In the genomic region with DNA sequence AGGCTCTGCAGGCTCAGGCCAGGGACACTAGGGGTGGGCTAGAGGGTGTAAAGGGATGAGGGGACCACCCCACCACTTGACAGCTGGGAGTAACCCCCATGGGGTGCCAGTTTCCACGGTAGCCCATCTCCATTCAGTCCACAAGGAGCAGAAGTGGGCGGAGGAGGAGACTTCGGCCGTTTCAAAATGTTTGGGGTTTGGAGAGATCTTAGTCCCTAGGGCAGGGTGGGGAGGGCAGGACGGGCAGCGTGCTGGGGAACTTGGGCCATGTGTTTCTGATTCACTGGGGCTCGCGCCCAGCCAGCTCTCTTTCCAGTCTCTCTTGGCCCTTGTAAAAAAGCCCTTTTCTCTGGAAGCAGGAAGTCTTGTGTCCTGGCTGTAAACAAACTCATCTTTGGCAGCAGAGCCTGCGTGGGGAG, we compare ENCODE assay signal across 10 cellular contexts.
DNase-seq lines count a peak whose midpoint lies in the region; ATAC-seq and TF ChIP-seq lines count a peak whose summit lies in the region.
"Had no signal": no experiment of that assay in that cellular context is flagged by ENCODE, and none has a peak within 500 bp of the region (broad histone marks: within the 10 kb centered on the region; RNA-seq: fewer than 3 reads in every experiment).

No MANE protein-coding gene starts in this region.

- no peak for ATAC-seq in HG03045 (IDR thresholded peaks at IDR 0.05; ENCODE audit: unreplicated experiment)
- no peak for ATAC-seq in HG03460 (IDR thresholded peaks at IDR 0.05; ENCODE audit: unreplicated experiment)

- no peaks in the 10 kb centered on the region for H3K36me3 ChIP-seq in muscle layer of duodenum (ENCODE audit: control insufficient read depth in 1 of 2, insufficient read depth in 2 of 2, low read length in 2 of 2)

- peak overlapping the region; percentile 86 for H3K27ac ChIP-seq in muscle layer of duodenum (ENCODE audit: low read length)

- peaks cover 4 to 34% of the 10 kb centered on the region in 2 donors for H3K4me1 ChIP-seq in muscle layer of duodenum (ENCODE audit: control insufficient read depth in 1 of 2, insufficient read depth in 2 of 2, low read length in 2 of 2)

- no peaks in the 10 kb centered on the region for H3K27me3 ChIP-seq in muscle layer of duodenum (ENCODE audit: low read depth, low read length)

- H3K4me3 ChIP-seq in NB4 (ENCODE audit: low read depth, low read length) (no peak overlapping the region), epithelial cell of esophagus (ENCODE audit: low read length) (no peak overlapping the region), muscle layer of duodenum (ENCODE audit: low read depth in 1 of 2, low read length in 2 of 2) (no peak overlapping the region)

- no peak for TF ChIP-seq CTCF in NB4 (IDR thresholded peaks at IDR 0.05; ENCODE audit: low read depth, low read length)
- TF ChIP-seq CTCF in epithelial cell of esophagus (IDR thresholded peaks at IDR 0.05; ENCODE audit: insufficient read depth, low read depth, low read length, missing control alignments) = no peak

- peak; percentile 84 for DNase-seq in AG08395 (ENCODE audit: low spot score)
- DNase-seq in NB4 (ENCODE audit: low read depth) = peak; percentile 92
- peak; percentile 79 for DNase-seq in epithelial cell of esophagus (ENCODE audit: low read depth)
- DNase-seq in NCI-H2196 treated with DMSO at 0.1 percent for 48 hours (lab: John Stamatoyannopoulos, UW; ENCODE audit: unreplicated experiment) = no peak
- DNase-seq in NCI-H1417 treated with DMSO at 0.1 percent for 48 hours (lab: John Stamatoyannopoulos, UW) = no peak
- DNase-seq: MM.1S; stimulated activated CD8-positive, alpha-beta memory T cell treated with anti-CD3 and anti-CD28 coated beads, Interleukin-4, amount 100 ng/mL, for 48 hours had no signal

- no peaks in the 10 kb centered on the region for H3K9me3 ChIP-seq in muscle layer of duodenum (ENCODE audit: control insufficient read depth in 1 of 2, low read length in 2 of 2)

- TF ChIP-seq POLR2A in NB4 (IDR thresholded peaks at IDR 0.05; ENCODE audit: extremely low read depth, insufficient read length) = no peak

Comparison
In these comparisons a context has a peak if more than half of its experiments do, and no peak if none do; other contexts are left out.
1. DNase-seq: peak in AG08395 (single experiment), NB4 (single experiment) and epithelial cell of esophagus (single experiment); none in NCI-H2196 treated with DMSO at 0.1 percent for 48 hours (single experiment) and NCI-H1417 treated with DMSO at 0.1 percent for 48 hours (single experiment).